ENCODE assay signal across 1 cellular context in the genomic region with DNA sequence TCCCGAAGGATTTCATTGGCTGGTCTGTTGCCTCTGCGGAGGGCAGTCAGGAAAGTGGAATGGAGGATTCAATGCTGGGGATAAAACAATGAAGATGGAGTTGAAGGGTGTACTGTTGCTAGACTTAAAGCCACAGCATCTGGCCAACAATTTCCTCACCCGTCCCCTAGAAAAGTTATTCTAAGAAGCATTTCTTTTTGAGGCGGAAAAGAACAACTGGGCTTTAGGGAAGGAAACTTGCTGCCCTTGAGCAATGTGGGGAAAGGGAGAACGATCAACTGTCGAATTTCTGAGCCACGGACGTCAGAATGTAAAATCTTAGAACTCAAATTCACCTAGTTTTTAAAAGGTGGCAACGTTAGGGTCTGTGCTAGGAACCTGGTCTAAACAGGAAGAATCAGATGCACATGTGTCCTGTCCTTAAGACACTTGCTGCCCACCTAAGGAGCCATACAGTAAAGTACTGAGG.
A peak's percentile ranks its signal among the peaks of the same experiment; 100 is the strongest.
TF ChIP-seq lines count a peak whose summit lies in the region.

No MANE protein-coding gene starts in this region.

TF ChIP-seq in IMR-90, 13 proteins besides CTCF, POLR2A, EP300 and RAD21:
- TF ChIP-seq, protein P1, sequence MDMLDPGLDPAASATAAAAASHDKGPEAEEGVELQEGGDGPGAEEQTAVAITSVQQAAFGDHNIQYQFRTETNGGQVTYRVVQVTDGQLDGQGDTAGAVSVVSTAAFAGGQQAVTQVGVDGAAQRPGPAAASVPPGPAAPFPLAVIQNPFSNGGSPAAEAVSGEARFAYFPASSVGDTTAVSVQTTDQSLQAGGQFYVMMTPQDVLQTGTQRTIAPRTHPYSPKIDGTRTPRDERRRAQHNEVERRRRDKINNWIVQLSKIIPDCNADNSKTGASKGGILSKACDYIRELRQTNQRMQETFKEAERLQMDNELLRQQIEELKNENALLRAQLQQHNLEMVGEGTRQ (IDR thresholded peaks at IDR 0.05; ENCODE audit: low read depth, low read length): no peak
- TF ChIP-seq RFX5 (IDR thresholded peaks at IDR 0.05; ENCODE audit: low read depth, low read length) (peak; percentile 31; the same call in 1 of the 2 replicates), MAFK (IDR thresholded peaks at IDR 0.05; ENCODE audit: low read depth, low read length) (no peak), RCOR1 (IDR thresholded peaks at IDR 0.05; ENCODE audit: insufficient replicate concordance, low read length) (no peak), CHD1 (IDR thresholded peaks at IDR 0.05; ENCODE audit: low read depth, low read length) (no peak)
- TF ChIP-seq, protein P2, sequence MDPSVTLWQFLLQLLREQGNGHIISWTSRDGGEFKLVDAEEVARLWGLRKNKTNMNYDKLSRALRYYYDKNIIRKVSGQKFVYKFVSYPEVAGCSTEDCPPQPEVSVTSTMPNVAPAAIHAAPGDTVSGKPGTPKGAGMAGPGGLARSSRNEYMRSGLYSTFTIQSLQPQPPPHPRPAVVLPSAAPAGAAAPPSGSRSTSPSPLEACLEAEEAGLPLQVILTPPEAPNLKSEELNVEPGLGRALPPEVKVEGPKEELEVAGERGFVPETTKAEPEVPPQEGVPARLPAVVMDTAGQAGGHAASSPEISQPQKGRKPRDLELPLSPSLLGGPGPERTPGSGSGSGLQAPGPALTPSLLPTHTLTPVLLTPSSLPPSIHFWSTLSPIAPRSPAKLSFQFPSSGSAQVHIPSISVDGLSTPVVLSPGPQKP (IDR thresholded peaks at IDR 0.05; ENCODE audit: borderline replicate concordance, low read depth, low read length): no peak
